ENCODE assay signal across 8 cellular contexts in genomic region chr1:37471345-37472231, GRCh38. TPM values are rescaled to one million over a fixed set of nuclear protein-coding genes. Genes with fewer than 3 reads are reported as not detected.
DNase-seq lines count a peak whose midpoint lies in the region; ATAC-seq, FAIRE-seq and TF ChIP-seq lines count a peak whose summit lies in the region.

No MANE protein-coding gene starts in this region.

- FAIRE-seq in A549 (lab: Jason Lieb, UNC): no peak

- H4K91ac ChIP-seq in H9 (ENCODE audit: insufficient read length, low read depth, low read length): no peak overlapping the region

- H2BK20ac ChIP-seq in H9 (ENCODE audit: low read depth, low read length, poor library complexity, severe bottlenecking): no peak overlapping the region

- H3K79me2 ChIP-seq in H9 (ENCODE audit: insufficient read depth, low read length): peaks cover 3% of the 10 kb centered on the region; the same call in 1 of the 2 replicates

- no peak overlapping the region for H2BK15ac ChIP-seq in H9 (ENCODE audit: low read depth, low read length)

- H3K4me3 Mint-ChIP-seq in H9: peak overlapping the region; percentile 12 to 19; a peak in 4 of 5 replicates
- H3K4me3 Mint-ChIP-seq in natural killer cell treated with Interleukin-12 subunit alpha and Interleukin-12 subunit beta and Interleukin-15 and Interleukin-18, amount 100 ng/mL, for 72 hours: peak overlapping the region; percentile 90

- peaks cover 0 to 4% (median 2%) of the 10 kb centered on the region in 3 experiments; a peak in 2 of 7 replicates for H3K36me3 Mint-ChIP-seq in H9 (ENCODE audit: insufficient read depth in 1 of 3, low read depth in 3 of 3)
- peaks cover 12% of the 10 kb centered on the region for H3K36me3 Mint-ChIP-seq in natural killer cell treated with Interleukin-12 subunit alpha and Interleukin-12 subunit beta and Interleukin-15 and Interleukin-18, amount 100 ng/mL, for 72 hours

- peak overlapping the region; percentile 88 to 100 for H3K27ac ChIP-seq in A549
- H3K27ac ChIP-seq in H9 (ENCODE audit: insufficient read length, low read depth, low read length): no peak overlapping the region

- H3T11ph ChIP-seq in H9 (ENCODE audit: low read length): no peak overlapping the region

- no peaks in the 10 kb centered on the region for H3K9me3 Mint-ChIP-seq in H9
- H3K9me3 Mint-ChIP-seq in natural killer cell treated with Interleukin-12 subunit alpha and Interleukin-12 subunit beta and Interleukin-15 and Interleukin-18, amount 100 ng/mL, for 72 hours: no peaks in the 10 kb centered on the region

- no peak overlapping the region for H2BK12ac ChIP-seq in H9 (ENCODE audit: insufficient read length, low read depth, low read length)

- peak; percentile 60 for TF ChIP-seq POLR2A in A549 (IDR thresholded peaks at IDR 0.05; ENCODE audit: low read length)

- no peak overlapping the region for H2AK5ac ChIP-seq in H9 (ENCODE audit: insufficient read length, low read length)

- no peak overlapping the region for H3K56ac ChIP-seq in H9 (ENCODE audit: insufficient read length, low read depth, low read length)

- peaks cover 13% of the 10 kb centered on the region for H3K23me2 ChIP-seq in H9 (ENCODE audit: insufficient read length, low read depth, low read length, poor library complexity, severe bottlenecking)

- no peak for TF ChIP-seq RAD21 in A549 (conservative IDR thresholded peaks at IDR 0.05 in 1 of 2, IDR thresholded peaks at IDR 0.05 in 1 of 2)

- H3K9me3 ChIP-seq in A549 (no peaks in the 10 kb centered on the region), H9 (ENCODE audit: control insufficient read depth, low read depth, low read length) (no peaks in the 10 kb centered on the region)

- peak overlapping the region; percentile 85 for H3K4me3 ChIP-seq in A549

- TF ChIP-seq CTCF in A549 (IDR thresholded peaks at IDR 0.05) (no peak), H9 (conservative IDR thresholded peaks at IDR 0.05) (no peak)

- H3K27ac Mint-ChIP-seq in H9: peak overlapping the region in 2 of 3 experiments; percentile 32 to 87; a peak in 4 of 7 replicates
- peak overlapping the region; percentile 66 to 77 for H3K27ac Mint-ChIP-seq in natural killer cell treated with Interleukin-12 subunit alpha and Interleukin-12 subunit beta and Interleukin-15 and Interleukin-18, amount 100 ng/mL, for 72 hours

- no peak overlapping the region for H3K4ac ChIP-seq in H9 (ENCODE audit: low read depth, low read length)

- CTCF ChIA-PET in A549 (lab: Yijun Ruan, JAX): interaction anchor here (0.6 to 17.9 kb wide), 7 partner anchors 9 to 1089 kb away, joined by 3 to 209 read pairs (median 4); no protein-coding TSS in a partner anchor

- no peaks in the 10 kb centered on the region for H4K20me1 ChIP-seq in H9 (ENCODE audit: control insufficient read depth, insufficient read depth, insufficient read length)

- no peak overlapping the region for H4K5ac ChIP-seq in H9 (ENCODE audit: insufficient read length, low read depth, low read length)

- DNase-seq in A549 (ENCODE audit: low read depth in 1 of 2, low spot score in 1 of 2) (peak; percentile 91 to 96), H9 (peak; percentile 87), T1000 (lab: John Stamatoyannopoulos, UW) (peak; percentile 65), fibroblast of peridontal ligament (ENCODE audit: extremely low read depth) (peak; percentile 82), RPMI8226 (no peak)
- DNase-seq in natural killer cell treated with Interleukin-12 subunit alpha and Interleukin-12 subunit beta and Interleukin-15 and Interleukin-18, amount 100 ng/mL, for 72 hours (ENCODE audit: low spot score): no peak

- H3K14ac ChIP-seq in H9 (ENCODE audit: insufficient read depth, low read length): no peak overlapping the region; the same call in 1 of the 2 replicates

- no peak overlapping the region for H2BK120ac ChIP-seq in H9 (ENCODE audit: low read depth, low read length, poor library complexity, severe bottlenecking)

- H3K79me1 ChIP-seq in H9 (ENCODE audit: insufficient read depth, low read depth, low read length, poor library complexity, severe bottlenecking): no peaks in the 10 kb centered on the region

- WGBS in A549 (ENCODE audit: missing lambda C conversion rate): 1% methylated on average over 11 of the region's 13 CpGs
- no CpG with 5 or more reads among the region's 13 CpGs for WGBS in H9 (ENCODE audit: extremely low coverage, insufficient read length, low lambda C conversion rate)

- POLR2A ChIA-PET in A549 (lab: Yijun Ruan, JAX): interaction anchor here (1.4 to 2.7 kb wide), 4 partner anchors 14 to 43 kb away, joined by 4 to 6 read pairs (median 4); partner anchors contain the start of gene MEAF6

- H3K4me2 ChIP-seq in A549: peak overlapping the region; percentile 81
- peak overlapping the region; percentile 0 for H3K4me2 ChIP-seq in H9 (ENCODE audit: insufficient read depth, insufficient read length, low read length)

- no peak overlapping the region for H2BK5ac ChIP-seq in H9 (ENCODE audit: insufficient read length, low read length)

- H3K23ac ChIP-seq in H9 (ENCODE audit: insufficient read length, low read depth, low read length): no peak overlapping the region

- peaks cover 32 to 39% of the 10 kb centered on the region in 2 experiments for H3K4me1 Mint-ChIP-seq in H9
- peaks cover 39 to 41% of the 10 kb centered on the region in 2 donors for H3K4me1 Mint-ChIP-seq in natural killer cell treated with Interleukin-12 subunit alpha and Interleukin-12 subunit beta and Interleukin-15 and Interleukin-18, amount 100 ng/mL, for 72 hours (ENCODE audit: low read depth in 2 of 2)

- peaks cover 4% of the 10 kb centered on the region; the same call in 1 of the 2 replicates for H3K27me3 ChIP-seq in H9 (ENCODE audit: insufficient read depth, low read length)

- H3K18ac ChIP-seq in H9 (ENCODE audit: insufficient read length, low read depth, low read length): no peak overlapping the region

- H3K4me1 ChIP-seq in A549: peaks cover 51% of the 10 kb centered on the region
- peaks cover 10% of the 10 kb centered on the region; the same call in 1 of the 2 replicates for H3K4me1 ChIP-seq in H9 (ENCODE audit: insufficient read depth, low read length)

- no peak overlapping the region for H2AFZ ChIP-seq in H9 (ENCODE audit: low read length)

- ATAC-seq in A549: peak; percentile 75 to 86
- ATAC-seq in natural killer cell treated with Interleukin-12 subunit alpha and Interleukin-12 subunit beta and Interleukin-15 and Interleukin-18, amount 100 ng/mL, for 72 hours: no peak
- ATAC-seq in HG03175 (IDR thresholded peaks at IDR 0.05; ENCODE audit: unreplicated experiment): no peak
- ATAC-seq in HG03571 (IDR thresholded peaks at IDR 0.05; ENCODE audit: unreplicated experiment): no peak

- peak; percentile 57 to 67; a peak in 2 of 5 replicates for TF ChIP-seq EP300 in A549 (IDR thresholded peaks at IDR 0.05)

- H3K27me3 Mint-ChIP-seq in H9 (ENCODE audit: low read depth): peaks cover 18% of the 10 kb centered on the region
- no peaks in the 10 kb centered on the region for H3K27me3 Mint-ChIP-seq in natural killer cell treated with Interleukin-12 subunit alpha and Interleukin-12 subunit beta and Interleukin-15 and Interleukin-18, amount 100 ng/mL, for 72 hours

- H4K8ac ChIP-seq in H9 (replicated peaks; ENCODE audit: insufficient read length, low read depth, low read length): no peak overlapping the region

- H3K9ac ChIP-seq in H9 (ENCODE audit: extremely low read depth, insufficient read length, low read length): no peak overlapping the region

TF ChIP-seq in A549, 52 proteins besides CTCF, POLR2A, EP300 and RAD21 (continues in another document):
- TF ChIP-seq REST (IDR thresholded peaks at IDR 0.05) (no peak), NPAS2 (CRISPR knock-in tag; IDR thresholded peaks at IDR 0.05; ENCODE audit: borderline replicate concordance) (no peak), CEBPB (IDR thresholded peaks at IDR 0.05) (no peak; a peak in 1 of 4 replicates), KDM5A (IDR thresholded peaks at IDR 0.05) (no peak)

RNA-seq across cellular contexts. Expression of gene ZC3H12A, which starts 2.8 kb away (rescaled TPM):
- polyA plus RNA-seq in A549 (2011; rRNA removed) (23.1 and 23.5 TPM in 2 replicates), A549 (2017; fragmentation: RNase III; extraction: RNeasy Plus Mini Kit Qiagen cat#74134 plus additional on column Dnase treatment) (11.6 to 16.3 TPM (median 14.7 TPM) in 3 replicates)
- 26.7 and 39.4 TPM in 2 replicates for polyA plus RNA-seq in A549 (2012; cell fraction: cytosol; rRNA removed)
- 101 and 103 TPM in 2 replicates for polyA plus RNA-seq in A549 (2012; cell fraction: nucleus; rRNA removed)
- polyA minus RNA-seq in A549 (2011; rRNA and poly(A)+ RNA removed): 36.5 and 49.9 TPM in 2 replicates
- total RNA-seq in H9 (2021): 6.7 and 6.8 TPM in 2 replicates
- total RNA-seq in natural killer cell treated with Interleukin-12 subunit alpha and Interleukin-12 subunit beta and Interleukin-15 and Interleukin-18, amount 100 ng/mL, for 72 hours: 100 to 1,000 TPM; 109 to 198 TPM

RNA-seq across cellular contexts. Expression of gene MEAF6, which starts 43.0 kb away (rescaled TPM):
- 45.4 and 47.2 TPM in 2 replicates for polyA plus RNA-seq in A549 (2011; rRNA removed)
- polyA plus RNA-seq in A549 (2012; cell fraction: cytosol; rRNA removed): 19.4 and 20.5 TPM in 2 replicates
- polyA plus RNA-seq in A549 (2012; cell fraction: nucleus; rRNA removed): 9.2 and 17.5 TPM in 2 replicates
- 38.5 to 42.5 TPM (median 39.4 TPM) in 3 replicates for polyA plus RNA-seq in A549 (2017; fragmentation: RNase III; extraction: RNeasy Plus Mini Kit Qiagen cat#74134 plus additional on column Dnase treatment)
- 9.9 and 11.4 TPM in 2 replicates for polyA minus RNA-seq in A549 (2011; rRNA and poly(A)+ RNA removed)
- 48.8 and 51.6 TPM in 2 replicates for total RNA-seq in H9 (2021)
- total RNA-seq in natural killer cell treated with Interleukin-12 subunit alpha and Interleukin-12 subunit beta and Interleukin-15 and Interleukin-18, amount 100 ng/mL, for 72 hours: 10 to 100 TPM; 49.2 to 53.2 TPM

Comparison
In these comparisons a context has a peak if more than half of its experiments do, and no peak if none do; other contexts are left out.
1. ATAC-seq: peak in A549 (2 of 2); none in natural killer cell treated with Interleukin-12 subunit alpha and Interleukin-12 subunit beta and Interleukin-15 and Interleukin-18, amount 100 ng/mL, for 72 hours (0 of 2), HG03175 (single experiment) and HG03571 (single experiment).
2. DNase-seq: peak in A549 (2 of 2), H9 (single experiment), T1000 (single experiment) and fibroblast of peridontal ligament (single experiment); none in natural killer cell treated with Interleukin-12 subunit alpha and Interleukin-12 subunit beta and Interleukin-15 and Interleukin-18, amount 100 ng/mL, for 72 hours (single experiment) and RPMI8226 (single experiment).
3. RNA of gene ZC3H12A, which starts 2.8 kb away (total RNA-seq): 109 to 198 TPM in natural killer cell treated with Interleukin-12 subunit alpha and Interleukin-12 subunit beta and Interleukin-15 and Interleukin-18, amount 100 ng/mL, for 72 hours; 6.7 to 6.8 TPM in H9; every median in the first group is over 10 times any median in the second.